ENCODE assay signal across 1 cellular context in the genomic region with DNA sequence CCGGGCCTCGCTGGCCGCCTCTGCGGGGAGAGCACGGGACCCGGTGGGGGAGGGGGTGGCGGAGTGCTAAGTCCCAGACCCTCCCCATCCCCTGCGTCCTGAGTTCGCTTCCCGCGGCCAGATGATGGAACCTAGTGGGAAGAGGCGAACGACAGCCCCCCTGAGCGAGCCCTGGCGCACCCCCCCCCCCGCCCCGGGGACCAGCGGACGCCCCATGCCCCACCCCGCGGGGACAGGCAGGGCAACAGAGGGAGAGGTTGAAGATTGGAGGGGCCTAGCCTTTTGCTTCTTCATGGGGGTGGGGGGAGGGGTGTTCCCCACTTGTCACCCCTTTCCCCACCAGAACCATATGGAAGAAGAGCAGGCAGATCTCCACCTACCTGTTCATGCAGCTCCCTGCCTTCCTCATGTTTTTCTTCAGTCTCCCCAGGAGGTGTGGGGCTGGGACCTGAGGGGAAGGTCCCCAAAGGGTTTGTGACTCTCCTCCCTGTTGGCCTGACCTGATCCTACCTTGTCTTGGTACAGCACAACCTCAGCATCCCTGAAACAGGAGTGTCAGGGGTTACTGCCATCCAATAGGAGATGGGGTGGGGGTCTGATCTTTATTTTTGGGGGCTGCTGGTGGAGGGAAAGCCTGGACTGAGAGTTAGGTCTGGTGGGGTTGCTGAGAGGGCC.
TF ChIP-seq lines count a peak whose summit lies in the region.

No MANE protein-coding gene starts in this region.

TF ChIP-seq in IMR-90, 13 proteins besides CTCF, POLR2A, EP300 and RAD21:
- TF ChIP-seq, protein P1, sequence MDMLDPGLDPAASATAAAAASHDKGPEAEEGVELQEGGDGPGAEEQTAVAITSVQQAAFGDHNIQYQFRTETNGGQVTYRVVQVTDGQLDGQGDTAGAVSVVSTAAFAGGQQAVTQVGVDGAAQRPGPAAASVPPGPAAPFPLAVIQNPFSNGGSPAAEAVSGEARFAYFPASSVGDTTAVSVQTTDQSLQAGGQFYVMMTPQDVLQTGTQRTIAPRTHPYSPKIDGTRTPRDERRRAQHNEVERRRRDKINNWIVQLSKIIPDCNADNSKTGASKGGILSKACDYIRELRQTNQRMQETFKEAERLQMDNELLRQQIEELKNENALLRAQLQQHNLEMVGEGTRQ (IDR thresholded peaks at IDR 0.05; ENCODE audit: low read depth, low read length): no peak
- no peak for TF ChIP-seq MAZ (IDR thresholded peaks at IDR 0.05; ENCODE audit: borderline replicate concordance, low read depth, low read length)
- no peak for TF ChIP-seq FOS (IDR thresholded peaks at IDR 0.05; ENCODE audit: low read depth, low read length)
- TF ChIP-seq RFX5 (IDR thresholded peaks at IDR 0.05; ENCODE audit: low read depth, low read length): no peak
- no peak for TF ChIP-seq RCOR1 (IDR thresholded peaks at IDR 0.05; ENCODE audit: insufficient replicate concordance, low read length)
- TF ChIP-seq SMC3 (IDR thresholded peaks at IDR 0.05; ENCODE audit: low read depth, low read length): no peak
- TF ChIP-seq CHD1 (IDR thresholded peaks at IDR 0.05; ENCODE audit: low read depth, low read length): no peak
- TF ChIP-seq, protein P2, sequence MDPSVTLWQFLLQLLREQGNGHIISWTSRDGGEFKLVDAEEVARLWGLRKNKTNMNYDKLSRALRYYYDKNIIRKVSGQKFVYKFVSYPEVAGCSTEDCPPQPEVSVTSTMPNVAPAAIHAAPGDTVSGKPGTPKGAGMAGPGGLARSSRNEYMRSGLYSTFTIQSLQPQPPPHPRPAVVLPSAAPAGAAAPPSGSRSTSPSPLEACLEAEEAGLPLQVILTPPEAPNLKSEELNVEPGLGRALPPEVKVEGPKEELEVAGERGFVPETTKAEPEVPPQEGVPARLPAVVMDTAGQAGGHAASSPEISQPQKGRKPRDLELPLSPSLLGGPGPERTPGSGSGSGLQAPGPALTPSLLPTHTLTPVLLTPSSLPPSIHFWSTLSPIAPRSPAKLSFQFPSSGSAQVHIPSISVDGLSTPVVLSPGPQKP (IDR thresholded peaks at IDR 0.05; ENCODE audit: borderline replicate concordance, low read depth, low read length): no peak
- no peak for TF ChIP-seq CEBPB (IDR thresholded peaks at IDR 0.05; ENCODE audit: low read depth, low read length)
- TF ChIP-seq MAFK (IDR thresholded peaks at IDR 0.05; ENCODE audit: low read depth, low read length): no peak
- no peak for TF ChIP-seq NFE2L2 (IDR thresholded peaks at IDR 0.05; ENCODE audit: low read depth, low read length)
- no peak; the same call in 1 of the 2 replicates for TF ChIP-seq MXI1 (IDR thresholded peaks at IDR 0.05; ENCODE audit: borderline replicate concordance, low read depth, low read length)
- no peak; the same call in 1 of the 2 replicates for TF ChIP-seq BHLHE40 (IDR thresholded peaks at IDR 0.05; ENCODE audit: low read depth, low read length)
TF ChIP-seq in IMR-90: peak in this region for 0.
